Comparison of ENCODE assay signal across 17 cellular contexts in the genomic region with DNA sequence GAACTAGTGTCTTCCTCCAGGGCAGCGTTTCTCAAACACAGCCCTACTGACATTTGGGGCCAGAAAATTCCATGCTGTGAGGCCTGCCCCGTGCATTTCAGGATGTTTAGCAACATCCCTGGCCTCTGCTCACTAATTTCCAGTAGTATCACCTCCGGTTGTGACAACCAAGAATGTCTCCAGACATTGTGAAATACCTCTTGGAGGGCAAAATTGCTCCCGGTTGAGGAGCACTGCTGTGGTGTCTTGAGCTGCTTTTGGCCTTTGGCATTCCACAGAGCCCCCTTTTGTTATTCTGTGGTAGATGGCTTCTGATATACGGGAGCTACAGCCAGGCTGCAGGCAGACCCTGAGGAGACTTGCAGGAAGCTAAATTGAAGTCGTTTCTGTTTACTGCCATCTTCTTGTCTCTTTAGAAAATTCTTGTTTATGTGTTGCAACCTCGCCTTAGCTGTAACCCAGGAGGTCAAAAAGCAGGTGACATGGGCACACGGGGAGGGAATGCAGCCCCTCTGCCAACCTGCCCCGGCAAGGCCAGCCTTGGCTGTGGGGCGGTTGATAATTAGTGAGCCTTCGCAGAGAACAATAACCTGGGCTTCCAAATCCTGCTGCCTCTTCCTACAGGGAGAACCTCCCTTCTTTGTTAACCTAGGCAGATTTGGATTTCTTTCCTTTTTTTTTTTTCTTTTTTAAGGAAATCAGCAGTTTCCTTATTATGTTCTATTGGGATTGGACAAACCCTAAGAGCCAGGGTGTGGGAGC.
DNase-seq lines count a peak whose midpoint lies in the region; ATAC-seq and TF ChIP-seq lines count a peak whose summit lies in the region.
"Had no signal": no experiment of that assay in that cellular context is flagged by ENCODE, and none has a peak within 500 bp of the region (broad histone marks: within the 10 kb centered on the region; RNA-seq: fewer than 3 reads in every experiment).

No MANE protein-coding gene starts in this region.

- H3K27ac Mint-ChIP-seq in CD14-positive monocyte = peak overlapping the region in 5 of 7 donors; percentile 31 to 84 (median 53)

- no peak for TF ChIP-seq POLR2A in gastroesophageal sphincter (IDR thresholded peaks at IDR 0.05)

- no peak for TF ChIP-seq EP300 in gastroesophageal sphincter (IDR thresholded peaks at IDR 0.05)

- no peak for DNase-seq in CD14-positive monocyte (ENCODE audit: low spot score)
- peak; percentile 20 for DNase-seq in amniotic epithelial cell (ENCODE audit: low read depth)
- no peak for DNase-seq in SK-N-DZ (ENCODE audit: low spot score)
- no peak for DNase-seq in germinal center (ENCODE audit: low spot score)
- no peak for DNase-seq in LoVo (ENCODE audit: low spot score)
- DNase-seq: activated naive CD4-positive, alpha-beta T cell treated with Interleukin-2 at 50 U/mL for 16 hours; cerebellar nuclear complex; GF-D8; KG1; naive B cell; NCI-H2081; right lobe of liver; stomach had no signal

- H3K27me3 ChIP-seq in HUES48 (ENCODE audit: control insufficient read depth, insufficient read depth, low read length) (no peaks in the 10 kb centered on the region), gastroesophageal sphincter (no peaks in the 10 kb centered on the region)
- H3K27me3 ChIP-seq: BLaER1, right lobe of liver had no signal

- H3K27ac ChIP-seq in HUES48 (ENCODE audit: low read depth, low read length) = peak overlapping the region; percentile 54
- H3K27ac ChIP-seq in gastroesophageal sphincter = no peak overlapping the region
- H3K27ac ChIP-seq: BLaER1, right lobe of liver, stomach had no signal

- peak overlapping the region in 1 of 2 donors; percentile 60 for H3K4me3 Mint-ChIP-seq in CD14-positive monocyte
- H3K4me3 Mint-ChIP-seq: naive B cell had no signal

- peaks cover 26% of the 10 kb centered on the region for H3K4me1 Mint-ChIP-seq in CD14-positive monocyte
- H3K4me1 Mint-ChIP-seq: naive B cell had no signal

- intact Hi-C loops in CD14-positive monocyte (cut with micrococcal nuclease) = no loop called here

- H3K4me3 ChIP-seq in HUES48 (ENCODE audit: low read depth, low read length) = no peak overlapping the region
- no peak overlapping the region for H3K4me3 ChIP-seq in gastroesophageal sphincter
- H3K4me3 ChIP-seq: BLaER1, right lobe of liver, stomach had no signal

- H3K4me1 ChIP-seq in HUES48 (ENCODE audit: control insufficient read depth, insufficient read depth, low read length) (peaks cover 31% of the 10 kb centered on the region), gastroesophageal sphincter (no peaks in the 10 kb centered on the region)
- H3K4me1 ChIP-seq: BLaER1, right lobe of liver, stomach had no signal

- peak; percentile 46 for ATAC-seq in gastroesophageal sphincter
- no peak for ATAC-seq in GM18867 (IDR thresholded peaks at IDR 0.05; ENCODE audit: unreplicated experiment)
- ATAC-seq: right lobe of liver had no signal

- H3K9ac ChIP-seq in HUES48 (ENCODE audit: low read depth, low read length) = no peak overlapping the region
- H3K9ac ChIP-seq: BLaER1 had no signal

- 50 to 78% methylated on average over 3 to 5 of the region's 11 CpGs for WGBS in gastroesophageal sphincter (ENCODE audit: low coverage in 1 of 2), 2 donors

- H3K9me3 ChIP-seq in HUES48 (ENCODE audit: control insufficient read depth, insufficient read depth, low read length) = no peaks in the 10 kb centered on the region
- H3K9me3 ChIP-seq in gastroesophageal sphincter = no peaks in the 10 kb centered on the region
- H3K9me3 ChIP-seq: BLaER1, right lobe of liver, stomach had no signal

- H3K9me3 Mint-ChIP-seq in CD14-positive monocyte = peaks cover 0 to 3% (median 0%) of the 10 kb centered on the region in 7 donors
- H3K9me3 Mint-ChIP-seq: naive B cell had no signal

- no peaks in the 10 kb centered on the region for H3K36me3 Mint-ChIP-seq in CD14-positive monocyte
- H3K36me3 Mint-ChIP-seq: naive B cell had no signal

- TF ChIP-seq CTCF in CD14-positive monocyte (IDR thresholded peaks at IDR 0.05) (no peak), gastroesophageal sphincter (IDR thresholded peaks at IDR 0.05) (no peak)

- H3K27me3 Mint-ChIP-seq in CD14-positive monocyte (ENCODE audit: low read depth in 3 of 3) = no peaks in the 10 kb centered on the region

- H3K36me3 ChIP-seq in HUES48 (ENCODE audit: control insufficient read depth, insufficient read depth, low read length) (no peaks in the 10 kb centered on the region), gastroesophageal sphincter (no peaks in the 10 kb centered on the region)
- H3K36me3 ChIP-seq: BLaER1, right lobe of liver, stomach had no signal
